In the genomic region with DNA sequence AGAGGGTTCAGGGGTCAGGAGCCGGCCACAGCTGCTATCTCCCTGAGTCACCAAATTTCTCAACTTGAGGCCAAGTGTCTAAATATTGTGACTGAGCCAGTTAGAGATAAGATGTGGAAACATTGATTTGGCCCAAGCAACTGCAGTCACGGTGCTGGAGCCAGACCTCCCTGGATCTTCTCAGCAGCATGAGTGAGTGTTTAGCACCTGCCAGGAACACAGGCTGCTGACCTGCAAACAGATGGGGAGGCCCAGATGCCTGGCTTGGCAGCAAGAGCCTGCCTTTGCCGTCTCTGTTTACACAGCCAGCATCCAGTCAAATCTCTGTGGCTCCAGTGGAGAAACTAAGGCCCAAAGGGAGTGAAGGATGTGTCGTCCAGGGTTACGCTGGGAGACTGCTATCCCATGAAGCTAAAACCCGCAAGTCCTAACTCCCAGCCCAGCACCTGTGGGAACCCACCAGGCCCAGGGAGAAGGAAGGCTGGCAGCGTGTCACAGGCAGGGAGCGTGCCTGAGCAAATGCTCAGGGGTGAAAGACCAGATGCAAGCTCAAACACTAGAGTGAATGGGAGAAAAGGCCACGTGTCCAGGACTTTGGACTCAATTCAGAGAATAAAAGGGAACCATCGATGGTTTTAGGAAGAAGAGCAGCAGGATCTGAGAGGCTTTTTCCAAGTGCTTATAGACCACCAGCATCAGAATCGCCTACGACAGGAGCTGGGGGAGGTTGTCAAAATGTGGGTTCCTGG, we compare ENCODE assay signal across 1 cellular context.
TF ChIP-seq lines count a peak whose summit lies in the region.

No MANE protein-coding gene starts in this region.

TF ChIP-seq in HepG2, 621 proteins besides CTCF, POLR2A, EP300 and RAD21 (continued from another document and continues in another):
- TF ChIP-seq, protein P1, sequence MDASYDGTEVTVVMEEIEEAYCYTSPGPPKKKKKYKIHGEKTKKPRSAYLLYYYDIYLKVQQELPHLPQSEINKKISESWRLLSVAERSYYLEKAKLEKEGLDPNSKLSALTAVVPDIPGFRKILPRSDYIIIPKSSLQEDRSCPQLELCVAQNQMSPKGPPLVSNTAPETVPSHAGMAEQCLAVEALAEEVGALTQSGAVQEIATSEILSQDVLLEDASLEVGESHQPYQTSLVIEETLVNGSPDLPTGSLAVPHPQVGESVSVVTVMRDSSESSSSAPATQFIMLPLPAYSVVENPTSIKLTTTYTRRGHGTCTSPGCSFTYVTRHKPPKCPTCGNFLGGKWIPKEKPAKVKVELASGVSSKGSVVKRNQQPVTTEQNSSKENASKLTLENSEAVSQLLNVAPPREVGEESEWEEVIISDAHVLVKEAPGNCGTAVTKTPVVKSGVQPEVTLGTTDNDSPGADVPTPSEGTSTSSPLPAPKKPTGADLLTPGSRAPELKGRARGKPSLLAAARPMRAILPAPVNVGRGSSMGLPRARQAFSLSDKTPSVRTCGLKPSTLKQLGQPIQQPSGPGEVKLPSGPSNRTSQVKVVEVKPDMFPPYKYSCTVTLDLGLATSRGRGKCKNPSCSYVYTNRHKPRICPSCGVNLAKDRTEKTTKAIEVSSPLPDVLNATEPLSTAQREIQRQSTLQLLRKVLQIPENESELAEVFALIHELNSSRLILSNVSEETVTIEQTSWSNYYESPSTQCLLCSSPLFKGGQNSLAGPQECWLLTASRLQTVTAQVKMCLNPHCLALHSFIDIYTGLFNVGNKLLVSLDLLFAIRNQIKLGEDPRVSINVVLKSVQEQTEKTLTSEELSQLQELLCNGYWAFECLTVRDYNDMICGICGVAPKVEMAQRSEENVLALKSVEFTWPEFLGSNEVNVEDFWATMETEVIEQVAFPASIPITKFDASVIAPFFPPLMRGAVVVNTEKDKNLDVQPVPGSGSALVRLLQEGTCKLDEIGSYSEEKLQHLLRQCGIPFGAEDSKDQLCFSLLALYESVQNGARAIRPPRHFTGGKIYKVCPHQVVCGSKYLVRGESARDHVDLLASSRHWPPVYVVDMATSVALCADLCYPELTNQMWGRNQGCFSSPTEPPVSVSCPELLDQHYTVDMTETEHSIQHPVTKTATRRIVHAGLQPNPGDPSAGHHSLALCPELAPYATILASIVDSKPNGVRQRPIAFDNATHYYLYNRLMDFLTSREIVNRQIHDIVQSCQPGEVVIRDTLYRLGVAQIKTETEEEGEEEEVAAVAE (CRISPR knock-in tag; IDR thresholded peaks at IDR 0.05; ENCODE audit: borderline replicate concordance): no peak; the same call in 1 of the 2 replicates
- TF ChIP-seq FOXK2 (IDR thresholded peaks at IDR 0.05): no peak
- TF ChIP-seq DR1 (CRISPR knock-in tag; IDR thresholded peaks at IDR 0.05): peak; percentile 80
- peak; percentile 93 for TF ChIP-seq NR2C2 (CRISPR knock-in tag; IDR thresholded peaks at IDR 0.05; ENCODE audit: borderline replicate concordance)
- TF ChIP-seq, protein P2, sequence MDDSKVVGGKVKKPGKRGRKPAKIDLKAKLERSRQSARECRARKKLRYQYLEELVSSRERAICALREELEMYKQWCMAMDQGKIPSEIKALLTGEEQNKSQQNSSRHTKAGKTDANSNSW (CRISPR knock-in tag; IDR thresholded peaks at IDR 0.05; ENCODE audit: borderline replicate concordance): peak; percentile 88; the same call in 1 of the 2 replicates
- peak; percentile 89 for TF ChIP-seq ZNF616 (CRISPR knock-in tag; IDR thresholded peaks at IDR 0.05; ENCODE audit: low read depth)
- TF ChIP-seq, protein P3, sequence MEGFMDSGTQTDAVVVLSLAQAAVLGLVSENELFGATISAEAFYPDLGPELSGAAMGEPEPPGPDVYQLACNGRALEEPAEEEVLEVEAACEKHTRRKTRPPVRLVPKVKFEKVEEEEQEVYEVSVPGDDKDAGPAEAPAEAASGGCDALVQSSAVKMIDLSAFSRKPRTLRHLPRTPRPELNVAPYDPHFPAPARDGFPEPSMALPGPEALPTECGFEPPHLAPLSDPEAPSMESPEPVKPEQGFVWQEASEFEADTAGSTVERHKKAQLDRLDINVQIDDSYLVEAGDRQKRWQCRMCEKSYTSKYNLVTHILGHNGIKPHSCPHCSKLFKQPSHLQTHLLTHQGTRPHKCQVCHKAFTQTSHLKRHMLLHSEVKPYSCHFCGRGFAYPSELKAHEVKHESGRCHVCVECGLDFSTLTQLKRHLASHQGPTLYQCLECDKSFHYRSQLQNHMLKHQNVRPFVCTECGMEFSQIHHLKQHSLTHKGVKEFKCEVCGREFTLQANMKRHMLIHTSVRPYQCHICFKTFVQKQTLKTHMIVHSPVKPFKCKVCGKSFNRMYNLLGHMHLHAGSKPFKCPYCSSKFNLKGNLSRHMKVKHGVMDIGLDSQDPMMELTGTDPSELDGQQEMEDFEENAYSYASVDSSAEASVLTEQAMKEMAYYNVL (CRISPR knock-in tag; IDR thresholded peaks at IDR 0.05; ENCODE audit: borderline replicate concordance): peak; percentile 98
- TF ChIP-seq, protein P4, sequence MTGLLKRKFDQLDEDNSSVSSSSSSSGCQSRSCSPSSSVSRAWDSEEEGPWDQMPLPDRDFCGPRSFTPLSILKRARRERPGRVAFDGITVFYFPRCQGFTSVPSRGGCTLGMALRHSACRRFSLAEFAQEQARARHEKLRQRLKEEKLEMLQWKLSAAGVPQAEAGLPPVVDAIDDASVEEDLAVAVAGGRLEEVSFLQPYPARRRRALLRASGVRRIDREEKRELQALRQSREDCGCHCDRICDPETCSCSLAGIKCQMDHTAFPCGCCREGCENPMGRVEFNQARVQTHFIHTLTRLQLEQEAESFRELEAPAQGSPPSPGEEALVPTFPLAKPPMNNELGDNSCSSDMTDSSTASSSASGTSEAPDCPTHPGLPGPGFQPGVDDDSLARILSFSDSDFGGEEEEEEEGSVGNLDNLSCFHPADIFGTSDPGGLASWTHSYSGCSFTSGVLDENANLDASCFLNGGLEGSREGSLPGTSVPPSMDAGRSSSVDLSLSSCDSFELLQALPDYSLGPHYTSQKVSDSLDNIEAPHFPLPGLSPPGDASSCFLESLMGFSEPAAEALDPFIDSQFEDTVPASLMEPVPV (CRISPR knock-in tag; IDR thresholded peaks at IDR 0.05): peak; percentile 94
- TF ChIP-seq NFATC3 (CRISPR knock-in tag; IDR thresholded peaks at IDR 0.05): no peak
- TF ChIP-seq GABPB1 (CRISPR knock-in tag; IDR thresholded peaks at IDR 0.05): peak; percentile 66
- TF ChIP-seq RCOR2 (CRISPR knock-in tag; IDR thresholded peaks at IDR 0.05): peak; percentile 82
- peak; percentile 90 for TF ChIP-seq ZFP90 (CRISPR knock-in tag; IDR thresholded peaks at IDR 0.05; ENCODE audit: borderline replicate concordance)
- peak; percentile 88; the same call in 2 of the 3 replicates for TF ChIP-seq MXI1 (IDR thresholded peaks at IDR 0.05; ENCODE audit: borderline replicate concordance, low read depth, low read length)
- TF ChIP-seq, protein P5, sequence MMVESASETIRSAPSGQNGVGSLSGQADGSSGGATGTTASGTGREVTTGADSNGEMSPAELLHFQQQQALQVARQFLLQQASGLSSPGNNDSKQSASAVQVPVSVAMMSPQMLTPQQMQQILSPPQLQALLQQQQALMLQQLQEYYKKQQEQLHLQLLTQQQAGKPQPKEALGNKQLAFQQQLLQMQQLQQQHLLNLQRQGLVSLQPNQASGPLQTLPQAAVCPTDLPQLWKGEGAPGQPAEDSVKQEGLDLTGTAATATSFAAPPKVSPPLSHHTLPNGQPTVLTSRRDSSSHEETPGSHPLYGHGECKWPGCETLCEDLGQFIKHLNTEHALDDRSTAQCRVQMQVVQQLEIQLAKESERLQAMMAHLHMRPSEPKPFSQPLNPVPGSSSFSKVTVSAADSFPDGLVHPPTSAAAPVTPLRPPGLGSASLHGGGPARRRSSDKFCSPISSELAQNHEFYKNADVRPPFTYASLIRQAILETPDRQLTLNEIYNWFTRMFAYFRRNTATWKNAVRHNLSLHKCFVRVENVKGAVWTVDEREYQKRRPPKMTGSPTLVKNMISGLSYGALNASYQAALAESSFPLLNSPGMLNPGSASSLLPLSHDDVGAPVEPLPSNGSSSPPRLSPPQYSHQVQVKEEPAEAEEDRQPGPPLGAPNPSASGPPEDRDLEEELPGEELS (CRISPR knock-in tag; IDR thresholded peaks at IDR 0.05): peak; percentile 80; the same call in 1 of the 2 replicates
- TF ChIP-seq, protein P6, sequence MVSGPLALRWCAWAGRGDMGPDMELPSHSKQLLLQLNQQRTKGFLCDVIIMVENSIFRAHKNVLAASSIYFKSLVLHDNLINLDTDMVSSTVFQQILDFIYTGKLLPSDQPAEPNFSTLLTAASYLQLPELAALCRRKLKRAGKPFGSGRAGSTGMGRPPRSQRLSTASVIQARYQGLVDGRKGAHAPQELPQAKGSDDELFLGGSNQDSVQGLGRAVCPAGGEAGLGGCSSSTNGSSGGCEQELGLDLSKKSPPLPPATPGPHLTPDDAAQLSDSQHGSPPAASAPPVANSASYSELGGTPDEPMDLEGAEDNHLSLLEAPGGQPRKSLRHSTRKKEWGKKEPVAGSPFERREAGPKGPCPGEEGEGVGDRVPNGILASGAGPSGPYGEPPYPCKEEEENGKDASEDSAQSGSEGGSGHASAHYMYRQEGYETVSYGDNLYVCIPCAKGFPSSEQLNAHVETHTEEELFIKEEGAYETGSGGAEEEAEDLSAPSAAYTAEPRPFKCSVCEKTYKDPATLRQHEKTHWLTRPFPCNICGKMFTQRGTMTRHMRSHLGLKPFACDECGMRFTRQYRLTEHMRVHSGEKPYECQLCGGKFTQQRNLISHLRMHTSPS (CRISPR knock-in tag; IDR thresholded peaks at IDR 0.05; ENCODE audit: low read depth): peak; percentile 57; the same call in 1 of the 2 replicates
- TF ChIP-seq, protein P7, sequence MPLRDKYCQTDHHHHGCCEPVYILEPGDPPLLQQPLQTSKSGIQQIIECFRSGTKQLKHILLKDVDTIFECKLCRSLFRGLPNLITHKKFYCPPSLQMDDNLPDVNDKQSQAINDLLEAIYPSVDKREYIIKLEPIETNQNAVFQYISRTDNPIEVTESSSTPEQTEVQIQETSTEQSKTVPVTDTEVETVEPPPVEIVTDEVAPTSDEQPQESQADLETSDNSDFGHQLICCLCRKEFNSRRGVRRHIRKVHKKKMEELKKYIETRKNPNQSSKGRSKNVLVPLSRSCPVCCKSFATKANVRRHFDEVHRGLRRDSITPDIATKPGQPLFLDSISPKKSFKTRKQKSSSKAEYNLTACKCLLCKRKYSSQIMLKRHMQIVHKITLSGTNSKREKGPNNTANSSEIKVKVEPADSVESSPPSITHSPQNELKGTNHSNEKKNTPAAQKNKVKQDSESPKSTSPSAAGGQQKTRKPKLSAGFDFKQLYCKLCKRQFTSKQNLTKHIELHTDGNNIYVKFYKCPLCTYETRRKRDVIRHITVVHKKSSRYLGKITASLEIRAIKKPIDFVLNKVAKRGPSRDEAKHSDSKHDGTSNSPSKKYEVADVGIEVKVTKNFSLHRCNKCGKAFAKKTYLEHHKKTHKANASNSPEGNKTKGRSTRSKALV (CRISPR knock-in tag; IDR thresholded peaks at IDR 0.05): peak; percentile 76; the same call in 1 of the 2 replicates
- peak; percentile 85; the same call in 1 of the 2 replicates for TF ChIP-seq ZNF607 (CRISPR knock-in tag; IDR thresholded peaks at IDR 0.05; ENCODE audit: borderline replicate concordance)
- peak; percentile 75; the same call in 1 of the 2 replicates for TF ChIP-seq ATF7-NPFF (CRISPR knock-in tag; IDR thresholded peaks at IDR 0.05; ENCODE audit: low read depth)
- TF ChIP-seq, protein P8, sequence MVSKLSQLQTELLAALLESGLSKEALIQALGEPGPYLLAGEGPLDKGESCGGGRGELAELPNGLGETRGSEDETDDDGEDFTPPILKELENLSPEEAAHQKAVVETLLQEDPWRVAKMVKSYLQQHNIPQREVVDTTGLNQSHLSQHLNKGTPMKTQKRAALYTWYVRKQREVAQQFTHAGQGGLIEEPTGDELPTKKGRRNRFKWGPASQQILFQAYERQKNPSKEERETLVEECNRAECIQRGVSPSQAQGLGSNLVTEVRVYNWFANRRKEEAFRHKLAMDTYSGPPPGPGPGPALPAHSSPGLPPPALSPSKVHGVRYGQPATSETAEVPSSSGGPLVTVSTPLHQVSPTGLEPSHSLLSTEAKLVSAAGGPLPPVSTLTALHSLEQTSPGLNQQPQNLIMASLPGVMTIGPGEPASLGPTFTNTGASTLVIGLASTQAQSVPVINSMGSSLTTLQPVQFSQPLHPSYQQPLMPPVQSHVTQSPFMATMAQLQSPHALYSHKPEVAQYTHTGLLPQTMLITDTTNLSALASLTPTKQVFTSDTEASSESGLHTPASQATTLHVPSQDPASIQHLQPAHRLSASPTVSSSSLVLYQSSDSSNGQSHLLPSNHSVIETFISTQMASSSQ (IDR thresholded peaks at IDR 0.05; ENCODE audit: low read depth): no peak; the same call in none of the 2 replicates
- TF ChIP-seq, protein P8 (CRISPR knock-in tag; IDR thresholded peaks at IDR 0.05; ENCODE audit: borderline replicate concordance): peak; percentile 72; the same call in 1 of the 2 replicates
- TF ChIP-seq, protein P9, sequence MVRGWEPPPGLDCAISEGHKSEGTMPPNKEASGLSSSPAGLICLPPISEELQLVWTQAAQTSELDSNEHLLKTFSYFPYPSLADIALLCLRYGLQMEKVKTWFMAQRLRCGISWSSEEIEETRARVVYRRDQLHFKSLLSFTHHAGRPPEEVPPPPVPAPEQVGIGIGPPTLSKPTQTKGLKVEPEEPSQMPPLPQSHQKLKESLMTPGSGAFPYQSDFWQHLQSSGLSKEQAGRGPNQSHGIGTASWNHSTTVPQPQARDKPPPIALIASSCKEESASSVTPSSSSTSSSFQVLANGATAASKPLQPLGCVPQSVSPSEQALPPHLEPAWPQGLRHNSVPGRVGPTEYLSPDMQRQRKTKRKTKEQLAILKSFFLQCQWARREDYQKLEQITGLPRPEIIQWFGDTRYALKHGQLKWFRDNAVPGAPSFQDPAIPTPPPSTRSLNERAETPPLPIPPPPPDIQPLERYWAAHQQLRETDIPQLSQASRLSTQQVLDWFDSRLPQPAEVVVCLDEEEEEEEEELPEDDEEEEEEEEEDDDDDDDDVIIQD (CRISPR knock-in tag; IDR thresholded peaks at IDR 0.05; ENCODE audit: low read depth): peak; percentile 85
- peak; percentile 69; the same call in 1 of the 2 replicates for TF ChIP-seq ZNF253 (CRISPR knock-in tag; IDR thresholded peaks at IDR 0.05; ENCODE audit: borderline replicate concordance)
- peak; percentile 92 for TF ChIP-seq FOXC1 (CRISPR knock-in tag; IDR thresholded peaks at IDR 0.05; ENCODE audit: borderline replicate concordance)
